In the genomic region with DNA sequence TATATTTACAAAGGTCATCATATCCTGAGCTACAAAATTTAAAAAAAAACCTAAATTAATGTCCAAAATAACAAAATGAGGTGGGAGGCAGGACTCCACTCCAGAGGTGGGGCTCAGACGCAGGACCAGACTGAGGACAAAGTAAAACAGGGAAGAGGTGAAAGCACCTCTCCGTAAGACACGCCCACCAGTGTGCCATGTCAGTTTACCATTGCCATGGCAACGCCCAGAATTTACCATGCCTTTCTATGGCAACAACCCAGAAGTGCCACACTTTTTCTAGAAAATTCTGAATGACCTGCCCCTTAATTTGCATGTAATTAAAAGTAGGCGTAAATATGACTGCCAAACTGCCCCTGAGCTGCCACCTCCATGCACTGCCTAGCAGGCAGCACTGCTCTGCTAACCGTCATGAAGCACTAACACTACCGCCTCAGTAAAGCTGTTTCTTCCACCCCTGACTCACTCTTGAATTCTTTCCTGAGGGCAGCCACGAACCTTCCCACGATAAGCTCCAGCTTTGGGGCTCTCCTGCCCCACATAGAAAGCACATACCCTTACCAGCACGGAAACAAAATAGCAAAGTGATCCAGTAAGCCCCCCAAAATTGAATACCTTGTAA, we compare ENCODE assay signal across 1 cellular context.
TF ChIP-seq lines count a peak whose summit lies in the region.

No MANE protein-coding gene starts in this region.

TF ChIP-seq in K562, 482 proteins besides CTCF, POLR2A, EP300 and RAD21 (continued from another document):
- TF ChIP-seq CHD7 (IDR thresholded peaks at IDR 0.05; ENCODE audit: low read depth, low read length) (no peak), PKNOX1 (IDR thresholded peaks at IDR 0.05) (peak; percentile 54)
- TF ChIP-seq, protein P1, sequence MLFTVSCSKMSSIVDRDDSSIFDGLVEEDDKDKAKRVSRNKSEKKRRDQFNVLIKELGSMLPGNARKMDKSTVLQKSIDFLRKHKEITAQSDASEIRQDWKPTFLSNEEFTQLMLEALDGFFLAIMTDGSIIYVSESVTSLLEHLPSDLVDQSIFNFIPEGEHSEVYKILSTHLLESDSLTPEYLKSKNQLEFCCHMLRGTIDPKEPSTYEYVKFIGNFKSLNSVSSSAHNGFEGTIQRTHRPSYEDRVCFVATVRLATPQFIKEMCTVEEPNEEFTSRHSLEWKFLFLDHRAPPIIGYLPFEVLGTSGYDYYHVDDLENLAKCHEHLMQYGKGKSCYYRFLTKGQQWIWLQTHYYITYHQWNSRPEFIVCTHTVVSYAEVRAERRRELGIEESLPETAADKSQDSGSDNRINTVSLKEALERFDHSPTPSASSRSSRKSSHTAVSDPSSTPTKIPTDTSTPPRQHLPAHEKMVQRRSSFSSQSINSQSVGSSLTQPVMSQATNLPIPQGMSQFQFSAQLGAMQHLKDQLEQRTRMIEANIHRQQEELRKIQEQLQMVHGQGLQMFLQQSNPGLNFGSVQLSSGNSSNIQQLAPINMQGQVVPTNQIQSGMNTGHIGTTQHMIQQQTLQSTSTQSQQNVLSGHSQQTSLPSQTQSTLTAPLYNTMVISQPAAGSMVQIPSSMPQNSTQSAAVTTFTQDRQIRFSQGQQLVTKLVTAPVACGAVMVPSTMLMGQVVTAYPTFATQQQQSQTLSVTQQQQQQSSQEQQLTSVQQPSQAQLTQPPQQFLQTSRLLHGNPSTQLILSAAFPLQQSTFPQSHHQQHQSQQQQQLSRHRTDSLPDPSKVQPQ (CRISPR knock-in tag; IDR thresholded peaks at IDR 0.05; ENCODE audit: borderline replicate concordance): no peak
- TF ChIP-seq, protein P2, sequence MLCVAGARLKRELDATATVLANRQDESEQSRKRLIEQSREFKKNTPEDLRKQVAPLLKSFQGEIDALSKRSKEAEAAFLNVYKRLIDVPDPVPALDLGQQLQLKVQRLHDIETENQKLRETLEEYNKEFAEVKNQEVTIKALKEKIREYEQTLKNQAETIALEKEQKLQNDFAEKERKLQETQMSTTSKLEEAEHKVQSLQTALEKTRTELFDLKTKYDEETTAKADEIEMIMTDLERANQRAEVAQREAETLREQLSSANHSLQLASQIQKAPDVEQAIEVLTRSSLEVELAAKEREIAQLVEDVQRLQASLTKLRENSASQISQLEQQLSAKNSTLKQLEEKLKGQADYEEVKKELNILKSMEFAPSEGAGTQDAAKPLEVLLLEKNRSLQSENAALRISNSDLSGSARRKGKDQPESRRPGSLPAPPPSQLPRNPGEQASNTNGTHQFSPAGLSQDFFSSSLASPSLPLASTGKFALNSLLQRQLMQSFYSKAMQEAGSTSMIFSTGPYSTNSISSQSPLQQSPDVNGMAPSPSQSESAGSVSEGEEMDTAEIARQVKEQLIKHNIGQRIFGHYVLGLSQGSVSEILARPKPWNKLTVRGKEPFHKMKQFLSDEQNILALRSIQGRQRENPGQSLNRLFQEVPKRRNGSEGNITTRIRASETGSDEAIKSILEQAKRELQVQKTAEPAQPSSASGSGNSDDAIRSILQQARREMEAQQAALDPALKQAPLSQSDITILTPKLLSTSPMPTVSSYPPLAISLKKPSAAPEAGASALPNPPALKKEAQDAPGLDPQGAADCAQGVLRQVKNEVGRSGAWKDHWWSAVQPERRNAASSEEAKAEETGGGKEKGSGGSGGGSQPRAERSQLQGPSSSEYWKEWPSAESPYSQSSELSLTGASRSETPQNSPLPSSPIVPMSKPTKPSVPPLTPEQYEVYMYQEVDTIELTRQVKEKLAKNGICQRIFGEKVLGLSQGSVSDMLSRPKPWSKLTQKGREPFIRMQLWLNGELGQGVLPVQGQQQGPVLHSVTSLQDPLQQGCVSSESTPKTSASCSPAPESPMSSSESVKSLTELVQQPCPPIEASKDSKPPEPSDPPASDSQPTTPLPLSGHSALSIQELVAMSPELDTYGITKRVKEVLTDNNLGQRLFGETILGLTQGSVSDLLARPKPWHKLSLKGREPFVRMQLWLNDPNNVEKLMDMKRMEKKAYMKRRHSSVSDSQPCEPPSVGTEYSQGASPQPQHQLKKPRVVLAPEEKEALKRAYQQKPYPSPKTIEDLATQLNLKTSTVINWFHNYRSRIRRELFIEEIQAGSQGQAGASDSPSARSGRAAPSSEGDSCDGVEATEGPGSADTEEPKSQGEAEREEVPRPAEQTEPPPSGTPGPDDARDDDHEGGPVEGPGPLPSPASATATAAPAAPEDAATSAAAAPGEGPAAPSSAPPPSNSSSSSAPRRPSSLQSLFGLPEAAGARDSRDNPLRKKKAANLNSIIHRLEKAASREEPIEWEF (CRISPR knock-in tag; IDR thresholded peaks at IDR 0.05): no peak
